18 cellular contexts compared by ENCODE assay signal in the genomic region with DNA sequence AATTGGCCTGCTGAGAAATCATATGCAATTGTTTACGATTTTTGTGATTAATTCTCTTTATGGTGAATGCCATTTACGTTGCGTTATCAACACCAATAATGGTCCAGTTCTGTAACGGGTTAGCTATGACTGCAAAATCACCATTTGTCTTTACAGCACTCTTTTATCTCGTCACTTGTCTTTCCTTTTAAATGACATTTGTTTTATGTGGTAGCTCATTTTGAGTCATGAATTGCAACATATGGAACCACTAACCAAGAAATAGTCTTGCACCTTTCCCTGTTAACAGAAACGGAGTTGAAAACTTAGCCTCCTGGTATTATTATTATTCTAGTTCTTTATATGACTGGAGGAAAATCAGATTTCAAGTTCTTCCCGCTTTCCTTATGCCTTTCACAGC.
"Had no signal": no experiment of that assay in that cellular context is flagged by ENCODE, and none has a peak within 500 bp of the region (broad histone marks: within the 10 kb centered on the region; RNA-seq: fewer than 3 reads in every experiment).

No MANE protein-coding gene starts in this region.

- ATAC-seq: left cardiac atrium; mucosa of descending colon; naive thymus-derived CD4-positive, alpha-beta T cell; stimulated activated naive B cell treated with anti-CD40 and anti-IgM and Interleukin-4, amounts not matched to agents 10 μg/mL and 1 μg/mL and 100 μg/mL, for 72 hours had no signal

- H3K27me3 ChIP-seq: SJCRH30 had no signal

- DNase-seq: activated CD4-positive, alpha-beta T cell treated with anti-CD3 and anti-CD28 coated beads for 1 hour; activated CD4-positive, alpha-beta T cell treated with anti-CD3 and anti-CD28 coated beads, Interleukin-2, amount 50 U/mL, for 4 hours; activated naive CD4-positive, alpha-beta T cell treated with anti-CD3 and anti-CD28 coated beads, Interleukin-2, amount 50 U/mL, for 16 hours; activated T-cell treated with anti-CD3 and anti-CD28 coated beads for 4 hours; central memory CD4-positive, alpha-beta T cell; effector CD4-positive, alpha-beta T cell; foreskin melanocyte; head of caudate nucleus; left cardiac atrium; mucosa of descending colon; naive thymus-derived CD4-positive, alpha-beta T cell; retina; SJCRH30; stimulated activated CD4-positive, alpha-beta T cell treated with anti-CD3 and anti-CD28 coated beads, Interleukin-15, amount 100 ng/mL, for 24 hours; stimulated activated CD4-positive, alpha-beta T cell treated with anti-CD3 and anti-CD28 coated beads, Interleukin-4, amount 100 ng/mL, for 1 hour; stimulated activated naive B cell treated with anti-CD40 and anti-IgM and Interleukin-4, amounts not matched to agents 10 μg/mL and 1 μg/mL and 100 μg/mL, for 72 hours had no signal

- H3K36me3 ChIP-seq: neutrophil had no signal

- H3K9me3 ChIP-seq: mucosa of descending colon, neutrophil, SJCRH30 had no signal

- H3K27ac ChIP-seq: neutrophil, SJCRH30 had no signal

- H3K4me3 ChIP-seq: coronary artery, mucosa of descending colon, SJCRH30 had no signal
